14 cellular contexts compared by ENCODE assay signal in genomic region chr11:84549221-84549620, GRCh38.
DNase-seq lines count a peak whose midpoint lies in the region; ATAC-seq, FAIRE-seq and TF ChIP-seq lines count a peak whose summit lies in the region.
"Had no signal": no experiment of that assay in that cellular context is flagged by ENCODE, and none has a peak within 500 bp of the region (broad histone marks: within the 10 kb centered on the region; RNA-seq: fewer than 3 reads in every experiment).

No MANE protein-coding gene starts in this region.

- intact Hi-C loops in left lung (cut with DNase I), result no loop called here

- no peaks in the 10 kb centered on the region for H3K79me2 ChIP-seq in astrocyte (ENCODE audit: insufficient read depth, low read length)

- H2AFZ ChIP-seq in astrocyte (ENCODE audit: low read depth, low read length), result no peak overlapping the region

- H3K27ac ChIP-seq in astrocyte (ENCODE audit: low read depth, low read length) (no peak overlapping the region), left lung (no peak overlapping the region)
- H3K27ac ChIP-seq: cardiac muscle cell, RWPE1 had no signal

- no peak overlapping the region for H3K4me2 ChIP-seq in astrocyte (ENCODE audit: low read length)

- ATAC-seq in GM21423 (IDR thresholded peaks at IDR 0.05; ENCODE audit: unreplicated experiment) (peak; percentile 96), HG03103 (IDR thresholded peaks at IDR 0.05; ENCODE audit: low read depth, unreplicated experiment) (peak; percentile 97), left lung (no peak)
- no peak for ATAC-seq in activated CD8-positive, alpha-beta memory T cell treated with anti-CD3 and anti-CD28 coated beads, Interleukin-2, amount 10 ng/mL, durations not matched to agents 7 days and 5 days
- ATAC-seq: natural killer cell treated with Interleukin-12 subunit alpha and Interleukin-12 subunit beta and Interleukin-15 and Interleukin-18, amount 100 ng/mL, for 72 hours had no signal

- TF ChIP-seq CTCF in GM12865 (IDR thresholded peaks at IDR 0.05; ENCODE audit: insufficient read depth, low read depth, low read length, missing control alignments), result no peak
- no peak for TF ChIP-seq CTCF in astrocyte (IDR thresholded peaks at IDR 0.05; ENCODE audit: insufficient read depth, low read depth, low read length)
- no peak for TF ChIP-seq CTCF in left lung (IDR thresholded peaks at IDR 0.05)

- peak; percentile 33 for DNase-seq in GM12865 (ENCODE audit: low read depth)
- peak; percentile 36 for DNase-seq in astrocyte (ENCODE audit: low read depth)
- DNase-seq in activated CD8-positive, alpha-beta memory T cell treated with anti-CD3 and anti-CD28 coated beads, Interleukin-2, amount 10 ng/mL, durations not matched to agents 7 days and 5 days, result no peak
- no peak for DNase-seq in frontal cortex (ENCODE audit: low spot score in 2 of 2)
- DNase-seq in left lung, result no peak
- no peak for DNase-seq in stimulated activated CD4-positive, alpha-beta T cell treated with anti-CD3 and anti-CD28 coated beads, Interleukin-2, amount 100 ng/mL, for 48 hours
- DNase-seq: CD8-positive, alpha-beta memory T cell; NCI-H1436 had no signal

- H3K27me3 Mint-ChIP-seq in astrocyte (ENCODE audit: low read depth, unreplicated experiment), result peaks cover 3% of the 10 kb centered on the region
- H3K27me3 Mint-ChIP-seq in activated CD8-positive, alpha-beta memory T cell treated with anti-CD3 and anti-CD28 coated beads, Interleukin-2, amount 10 ng/mL, durations not matched to agents 7 days and 5 days, result no peaks in the 10 kb centered on the region
- H3K27me3 Mint-ChIP-seq: natural killer cell treated with Interleukin-12 subunit alpha and Interleukin-12 subunit beta and Interleukin-15 and Interleukin-18, amount 100 ng/mL, for 72 hours had no signal

- H4K20me1 ChIP-seq in astrocyte (ENCODE audit: insufficient read depth, low read length), result no peaks in the 10 kb centered on the region

- peaks cover 14% of the 10 kb centered on the region for H3K4me1 Mint-ChIP-seq in astrocyte (ENCODE audit: low read depth, unreplicated experiment)
- no peaks in the 10 kb centered on the region for H3K4me1 Mint-ChIP-seq in activated CD8-positive, alpha-beta memory T cell treated with anti-CD3 and anti-CD28 coated beads, Interleukin-2, amount 10 ng/mL, durations not matched to agents 7 days and 5 days
- H3K4me1 Mint-ChIP-seq: CD8-positive, alpha-beta memory T cell had no signal

- H3K4me3 Mint-ChIP-seq in astrocyte (ENCODE audit: unreplicated experiment), result no peak overlapping the region
- no peak overlapping the region for H3K4me3 Mint-ChIP-seq in activated CD8-positive, alpha-beta memory T cell treated with anti-CD3 and anti-CD28 coated beads, Interleukin-2, amount 10 ng/mL, durations not matched to agents 7 days and 5 days
- H3K4me3 Mint-ChIP-seq: CD8-positive, alpha-beta memory T cell; natural killer cell treated with Interleukin-12 subunit alpha and Interleukin-12 subunit beta and Interleukin-15 and Interleukin-18, amount 100 ng/mL, for 72 hours had no signal

- H3K9me3 ChIP-seq in astrocyte (ENCODE audit: insufficient read depth, low read depth, low read length) (no peaks in the 10 kb centered on the region), left lung (no peaks in the 10 kb centered on the region)

- H3K9me3 Mint-ChIP-seq in astrocyte (ENCODE audit: unreplicated experiment), result no peaks in the 10 kb centered on the region
- H3K9me3 Mint-ChIP-seq in activated CD8-positive, alpha-beta memory T cell treated with anti-CD3 and anti-CD28 coated beads, Interleukin-2, amount 10 ng/mL, durations not matched to agents 7 days and 5 days (ENCODE audit: low read depth), result peaks cover 8% of the 10 kb centered on the region

- no peaks in the 10 kb centered on the region for H3K4me1 ChIP-seq in astrocyte (ENCODE audit: insufficient read depth, low read length)
- H3K4me1 ChIP-seq in left lung, result no peaks in the 10 kb centered on the region

- H3K27ac Mint-ChIP-seq in astrocyte (ENCODE audit: unreplicated experiment), result no peak overlapping the region
- H3K27ac Mint-ChIP-seq in activated CD8-positive, alpha-beta memory T cell treated with anti-CD3 and anti-CD28 coated beads, Interleukin-2, amount 10 ng/mL, durations not matched to agents 7 days and 5 days, result no peak overlapping the region
- H3K27ac Mint-ChIP-seq: CD8-positive, alpha-beta memory T cell; natural killer cell treated with Interleukin-12 subunit alpha and Interleukin-12 subunit beta and Interleukin-15 and Interleukin-18, amount 100 ng/mL, for 72 hours had no signal

- H3K4me3 ChIP-seq in GM12865 (ENCODE audit: low read depth, low read length) (no peak overlapping the region), astrocyte (ENCODE audit: insufficient read depth, low read depth, low read length) (no peak overlapping the region), left lung (no peak overlapping the region)
- H3K4me3 ChIP-seq: cardiac muscle cell had no signal

- CTCF ChIA-PET in activated CD8-positive, alpha-beta memory T cell treated with anti-CD3 and anti-CD28 coated beads, Interleukin-2, amount 10 ng/mL, durations not matched to agents 7 days and 5 days (lab: Charles Lee), result no interaction called here

- H3K36me3 Mint-ChIP-seq in astrocyte (ENCODE audit: low read depth, unreplicated experiment), result no peaks in the 10 kb centered on the region
- no peaks in the 10 kb centered on the region for H3K36me3 Mint-ChIP-seq in activated CD8-positive, alpha-beta memory T cell treated with anti-CD3 and anti-CD28 coated beads, Interleukin-2, amount 10 ng/mL, durations not matched to agents 7 days and 5 days
- H3K36me3 Mint-ChIP-seq: CD8-positive, alpha-beta memory T cell; natural killer cell treated with Interleukin-12 subunit alpha and Interleukin-12 subunit beta and Interleukin-15 and Interleukin-18, amount 100 ng/mL, for 72 hours had no signal

- H3K36me3 ChIP-seq in astrocyte (ENCODE audit: insufficient read depth, low read length), result no peaks in the 10 kb centered on the region
- no peaks in the 10 kb centered on the region for H3K36me3 ChIP-seq in left lung
- H3K36me3 ChIP-seq: cardiac muscle cell had no signal

- no peak for FAIRE-seq in astrocyte (lab: Jason Lieb, UNC)
- FAIRE-seq in frontal cortex (lab: Jason Lieb, UNC), result no peak
- FAIRE-seq: H1 had no signal

- no peak overlapping the region for H3K9ac ChIP-seq in astrocyte (ENCODE audit: low read length)

- H3K27me3 ChIP-seq in astrocyte (ENCODE audit: insufficient read depth, low read length) (no peaks in the 10 kb centered on the region), left lung (no peaks in the 10 kb centered on the region)
- H3K27me3 ChIP-seq: cardiac muscle cell had no signal

Comparison
In these comparisons a context has a peak if more than half of its experiments do, and no peak if none do; other contexts are left out.
1. DNase-seq: peak in GM12865 (single experiment) and astrocyte (single experiment); none in activated CD8-positive, alpha-beta memory T cell treated with anti-CD3 and anti-CD28 coated beads, Interleukin-2, amount 10 ng/mL, durations not matched to agents 7 days and 5 days (single experiment), frontal cortex (0 of 2), left lung (0 of 2) and stimulated activated CD4-positive, alpha-beta T cell treated with anti-CD3 and anti-CD28 coated beads, Interleukin-2, amount 100 ng/mL, for 48 hours (0 of 2).
2. ATAC-seq: peak in GM21423 (single experiment) and HG03103 (single experiment); none in activated CD8-positive, alpha-beta memory T cell treated with anti-CD3 and anti-CD28 coated beads, Interleukin-2, amount 10 ng/mL, durations not matched to agents 7 days and 5 days (single experiment) and left lung (single experiment).